8 cellular contexts compared by ENCODE assay signal in the genomic region with DNA sequence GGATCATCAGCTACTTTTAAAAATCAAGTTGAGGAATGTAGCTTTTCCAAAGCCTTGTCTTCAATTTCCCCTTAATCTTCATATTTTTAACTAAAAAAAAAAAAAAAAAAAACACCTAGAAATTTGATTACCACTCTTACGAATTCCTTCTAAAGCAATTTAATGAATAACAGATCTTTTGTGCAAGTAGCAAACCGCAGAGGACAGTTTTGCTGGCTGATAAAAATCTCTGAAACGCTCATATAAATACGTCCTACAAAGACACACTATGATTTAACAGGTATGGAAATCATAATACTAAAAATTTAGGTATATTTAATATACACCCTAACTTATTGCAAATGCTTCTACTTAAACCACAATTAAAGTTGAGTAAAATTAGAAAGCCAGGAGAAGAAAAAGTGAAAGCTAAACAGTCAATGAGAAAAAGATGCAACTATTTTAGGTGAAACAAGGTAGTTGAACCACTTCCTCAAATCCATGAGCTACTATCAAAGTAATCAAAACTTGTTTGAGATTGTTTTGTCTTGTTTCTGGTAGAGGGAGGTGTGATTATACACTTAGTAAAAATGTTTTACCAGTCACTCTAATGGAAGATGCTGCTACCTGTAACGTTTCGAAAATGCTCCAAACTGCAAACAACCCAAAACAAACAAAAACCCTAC. TPM values are rescaled to one million over a fixed set of nuclear protein-coding genes. Genes with fewer than 3 reads are reported as not detected.
DNase-seq lines count a peak whose midpoint lies in the region; ATAC-seq, FAIRE-seq and TF ChIP-seq lines count a peak whose summit lies in the region.

No MANE protein-coding gene starts in this region.

- H3K4me3 Mint-ChIP-seq in activated B cell treated with CpG ODN at 0.5 μM for 24 hours (peak overlapping the region; percentile 83), immature natural killer cell (peak overlapping the region; percentile 74 to 86 (median 79)), type B pancreatic cell (peak overlapping the region; percentile 92)

- FAIRE-seq in urothelium cell line (lab: Jason Lieb, UNC) = no peak

- no peaks in the 10 kb centered on the region; the same call in 1 of the 2 replicates for H3K9me3 ChIP-seq in AG04450 (ENCODE audit: control insufficient read depth, insufficient read depth, low read length)

- POLR2A ChIA-PET in AG04450 (lab: Yijun Ruan, JAX) = interaction anchor here (1.1 kb wide), 1 partner anchor 31 kb away, joined by 3 read pairs; no protein-coding TSS in a partner anchor
- POLR2A ChIA-PET in activated B cell treated with CpG ODN at 0.5 μM for 24 hours (lab: Charles Lee) = interaction anchor here (0.7 to 1.8 kb wide), 4 partner anchors 15 to 139 kb away, joined by 3 to 6 read pairs (median 4); no protein-coding TSS in a partner anchor

- H3K9me3 Mint-ChIP-seq in activated B cell treated with CpG ODN at 0.5 μM for 24 hours (no peaks in the 10 kb centered on the region), immature natural killer cell (peaks cover 0 to 2% (median 0%) of the 10 kb centered on the region in 6 donors), type B pancreatic cell (no peaks in the 10 kb centered on the region)

- DNase-seq in AG04450 (ENCODE audit: low read depth, low spot score) (no peak), activated B cell treated with CpG ODN at 0.5 μM for 24 hours (no peak), immature natural killer cell (no peak), type B pancreatic cell (ENCODE audit: extremely low spot score, unreplicated experiment) (no peak), urothelium cell line (ENCODE audit: low spot score) (no peak), nucleus accumbens (lab: John Stamatoyannopoulos, UW) (no peak), globus pallidus (ENCODE audit: low spot score) (no peak)

- H3K4me1 Mint-ChIP-seq in activated B cell treated with CpG ODN at 0.5 μM for 24 hours (peaks cover 39% of the 10 kb centered on the region), immature natural killer cell (peaks cover 15 to 34% of the 10 kb centered on the region in 2 donors), type B pancreatic cell (ENCODE audit: unreplicated experiment) (peaks cover 17% of the 10 kb centered on the region)

- H3K27ac Mint-ChIP-seq in activated B cell treated with CpG ODN at 0.5 μM for 24 hours = peak overlapping the region; percentile 86
- no peak overlapping the region for H3K27ac Mint-ChIP-seq in immature natural killer cell
- peak overlapping the region; percentile 92 for H3K27ac Mint-ChIP-seq in type B pancreatic cell

- peaks cover 2% of the 10 kb centered on the region for H3K36me3 Mint-ChIP-seq in activated B cell treated with CpG ODN at 0.5 μM for 24 hours (ENCODE audit: low read depth)
- H3K36me3 Mint-ChIP-seq in immature natural killer cell = no peaks in the 10 kb centered on the region
- no peaks in the 10 kb centered on the region for H3K36me3 Mint-ChIP-seq in type B pancreatic cell

- H3K4me3 ChIP-seq in AG04450 (ENCODE audit: low read depth, low read length) = peak overlapping the region; percentile 90

- no peaks in the 10 kb centered on the region for H3K27me3 ChIP-seq in AG04450 (ENCODE audit: control insufficient read depth, insufficient read depth, low read length)

- CTCF ChIA-PET in AG04450 (lab: Charles Lee) = interaction anchor here (0.6 to 1.1 kb wide), 5 partner anchors 27 to 503 kb away, joined by 3 to 9 read pairs (median 4); no protein-coding TSS in a partner anchor
- CTCF ChIA-PET in activated B cell treated with CpG ODN at 0.5 μM for 24 hours (lab: Charles Lee) = no interaction called here

- peak; percentile 9 for ATAC-seq in GM21423 (IDR thresholded peaks at IDR 0.05; ENCODE audit: unreplicated experiment)
- ATAC-seq in activated B cell treated with CpG ODN at 0.5 μM for 24 hours (ENCODE audit: low read depth) = no peak

- H3K27me3 Mint-ChIP-seq in activated B cell treated with CpG ODN at 0.5 μM for 24 hours (no peaks in the 10 kb centered on the region), immature natural killer cell (ENCODE audit: low read depth in 3 of 3) (peaks cover 6 to 26% (median 17%) of the 10 kb centered on the region in 3 donors), type B pancreatic cell (peaks cover 12% of the 10 kb centered on the region)

- intact Hi-C loops in activated B cell treated with CpG ODN at 0.5 μM for 24 hours (cut with micrococcal nuclease) = no loop called here

- TF ChIP-seq CTCF in AG04450 (IDR thresholded peaks at IDR 0.05; ENCODE audit: low read depth, low read length) (no peak), activated B cell treated with CpG ODN at 0.5 μM for 24 hours (IDR thresholded peaks at IDR 0.05) (no peak), type B pancreatic cell (conservative IDR thresholded peaks at IDR 0.05) (no peak)

- H3K27ac ChIP-seq in AG04450 (ENCODE audit: low read depth, low read length) = no peak overlapping the region

RNA-seq across cellular contexts. Expression of a gene that starts 2.3 kb away (rescaled TPM):
- polyA plus RNA-seq in AG04450 (2011; rRNA removed) = 11.2 and 15.7 TPM in 2 replicates
- 9.7 and 16.4 TPM in 2 replicates for polyA minus RNA-seq in AG04450 (2011; rRNA and poly(A)+ RNA removed)
- 50.0 and 53.1 TPM in 2 replicates for total RNA-seq in activated B cell treated with CpG ODN at 0.5 μM for 24 hours
- 1 to 10 TPM; 1.3 to 4.4 (median 2.7) TPM for polyA plus RNA-seq in immature natural killer cell
- total RNA-seq in type B pancreatic cell (ENCODE audit: low replicate concordance) = 72.8 and 107 TPM in 2 replicates

Comparison
In these comparisons a context has a peak if more than half of its experiments do, and no peak if none do; other contexts are left out.
1. H3K27ac Mint-ChIP-seq: peak in activated B cell treated with CpG ODN at 0.5 μM for 24 hours (single experiment) and type B pancreatic cell (single experiment); none in immature natural killer cell (0 of 6).
2. Peak in every context shown above with its lines, with median percentiles within 50 percentile points of each other: H3K4me3 Mint-ChIP-seq.